Comparison of ENCODE assay signal across 8 cellular contexts in genomic region chr3:98731720-98732238, GRCh38. TPM values are rescaled to one million over a fixed set of nuclear protein-coding genes. Genes with fewer than 3 reads are reported as not detected.
DNase-seq lines count a peak whose midpoint lies in the region; ATAC-seq and TF ChIP-seq lines count a peak whose summit lies in the region.

No MANE protein-coding gene starts in this region.

- peaks cover 54% of the 10 kb centered on the region for H3K79me2 ChIP-seq in KMS-11 (ENCODE audit: insufficient read depth, low read depth)

- no peak for ATAC-seq in HG03565 (IDR thresholded peaks at IDR 0.05; ENCODE audit: unreplicated experiment)

- POLR2A ChIA-PET in AG04450 (lab: Yijun Ruan, JAX): interaction anchor here (0.7 kb wide), 1 partner anchor 966 kb away, joined by 4 read pairs; no protein-coding TSS in a partner anchor

- H3K4me3 ChIP-seq in AG04450 (ENCODE audit: low read depth, low read length) (peak overlapping the region; percentile 73), KMS-11 (IDR thresholded peaks at IDR 0.05; ENCODE audit: insufficient read depth, low read depth, low read length) (no peak overlapping the region), coronary artery (peak overlapping the region; percentile 95), mononuclear cell (ENCODE audit: low read length) (peak overlapping the region; percentile 52)

- H3K4me1 ChIP-seq in KMS-11 (ENCODE audit: low read depth, poor library complexity, severe bottlenecking) (peaks cover 48% of the 10 kb centered on the region), mononuclear cell (ENCODE audit: insufficient read depth, low read length) (peaks cover 28% of the 10 kb centered on the region)

- H4K20me1 ChIP-seq in KMS-11 (ENCODE audit: insufficient read depth): no peaks in the 10 kb centered on the region

- peak overlapping the region; percentile 74 for H2AFZ ChIP-seq in KMS-11 (ENCODE audit: low read depth)

- H3K4me2 ChIP-seq in KMS-11: peak overlapping the region; percentile 55

- H3K9me3 ChIP-seq in AG04450 (ENCODE audit: control insufficient read depth, insufficient read depth, low read length) (no peaks in the 10 kb centered on the region; the same call in 1 of the 2 replicates), mononuclear cell (ENCODE audit: low read depth, low read length) (no peaks in the 10 kb centered on the region)

- no peaks in the 10 kb centered on the region for H3K36me3 ChIP-seq in KMS-11 (ENCODE audit: insufficient read depth)

- H3K27ac ChIP-seq in AG04450 (ENCODE audit: low read depth, low read length) (no peak overlapping the region), KMS-11 (peak overlapping the region; percentile 89), coronary artery (peak overlapping the region; percentile 34 to 89)

- TF ChIP-seq CTCF in AG04450 (IDR thresholded peaks at IDR 0.05; ENCODE audit: low read depth, low read length) (no peak), KMS-11 (conservative IDR thresholded peaks at IDR 0.05; ENCODE audit: low read depth, low read length) (no peak), coronary artery (IDR thresholded peaks at IDR 0.05) (no peak)

- DNase-seq in AG04450 (ENCODE audit: low read depth, low spot score): no peak
- DNase-seq in coronary artery (ENCODE audit: low spot score): no peak
- DNase-seq in activated effector memory CD4-positive, alpha-beta T cell treated with anti-CD3 and anti-CD28 coated beads, Interleukin-2, amount 50 U/mL, for 16 hours: no peak
- DNase-seq in effector CD4-positive, alpha-beta T cell: no peak
- no peak for DNase-seq in NCI-H1092 (lab: John Stamatoyannopoulos, UW)

- CTCF ChIA-PET in AG04450 (lab: Charles Lee): interaction anchor here (0.7 to 0.8 kb wide), 3 partner anchors 8 to 248 kb away, joined by 4 to 8 read pairs (median 6); no protein-coding TSS in a partner anchor

- no peaks in the 10 kb centered on the region for H3K27me3 ChIP-seq in AG04450 (ENCODE audit: control insufficient read depth, insufficient read depth, low read length)
- H3K27me3 ChIP-seq in KMS-11 (ENCODE audit: insufficient read depth, low read depth): no peaks in the 10 kb centered on the region
- peaks cover 32% of the 10 kb centered on the region for H3K27me3 ChIP-seq in mononuclear cell (ENCODE audit: insufficient read depth, low read length)

- peak overlapping the region; percentile 89; the same call in 1 of the 2 replicates for H3K9ac ChIP-seq in KMS-11

RNA-seq across cellular contexts. Expression of gene ST3GAL6, which starts 31.4 kb away (rescaled TPM):
- polyA plus RNA-seq in AG04450 (2011; rRNA removed): 1.2 and 1.9 TPM in 2 replicates
- 1.4 and 2.6 TPM in 2 replicates for polyA minus RNA-seq in AG04450 (2011; rRNA and poly(A)+ RNA removed)
- total RNA-seq in mononuclear cell: 5.5 TPM
